15 cellular contexts compared by ENCODE assay signal in genomic region chr2:85393836-85394235, GRCh38. TPM values are rescaled to one million over a fixed set of nuclear protein-coding genes. Genes with fewer than 3 reads are reported as not detected.
DNase-seq lines count a peak whose midpoint lies in the region; ATAC-seq lines count a peak whose summit lies in the region.
"Had no signal": no experiment of that assay in that cellular context is flagged by ENCODE, and none has a peak within 500 bp of the region (broad histone marks: within the 10 kb centered on the region; RNA-seq: fewer than 3 reads in every experiment).

No MANE protein-coding gene starts in this region.

- peak overlapping the region; percentile 41 for H3K9ac ChIP-seq in adipocyte (ENCODE audit: low read length)

- H3K4me3 ChIP-seq in adipocyte (ENCODE audit: low read length): no peak overlapping the region
- H3K4me3 ChIP-seq: skin epidermis, tibial nerve had no signal

- peak overlapping the region; percentile 54 for H3K27ac Mint-ChIP-seq in activated CD4-positive, alpha-beta T cell treated with anti-CD3 and anti-CD28 coated beads, Interleukin-2, amount 10 ng/mL, durations not matched to agents 7 days and 5 days

- no peaks in the 10 kb centered on the region for H3K9me3 ChIP-seq in adipocyte (ENCODE audit: control insufficient read depth, low read length)
- H3K9me3 ChIP-seq: tibial nerve had no signal

- H3K4me1 Mint-ChIP-seq in activated CD4-positive, alpha-beta T cell treated with anti-CD3 and anti-CD28 coated beads, Interleukin-2, amount 10 ng/mL, durations not matched to agents 7 days and 5 days: peaks cover 41% of the 10 kb centered on the region

- no peaks in the 10 kb centered on the region for H3K27me3 ChIP-seq in adipocyte (replicated peaks; ENCODE audit: control insufficient read depth, insufficient read depth, low read length)
- H3K27me3 ChIP-seq: tibial nerve had no signal

- H3K27me3 Mint-ChIP-seq in activated CD4-positive, alpha-beta T cell treated with anti-CD3 and anti-CD28 coated beads, Interleukin-2, amount 10 ng/mL, durations not matched to agents 7 days and 5 days: no peaks in the 10 kb centered on the region

- H3K4me1 ChIP-seq in adipocyte (ENCODE audit: control insufficient read depth, insufficient read depth, low read length): peaks cover 49% of the 10 kb centered on the region

- H3K36me3 Mint-ChIP-seq in activated CD4-positive, alpha-beta T cell treated with anti-CD3 and anti-CD28 coated beads, Interleukin-2, amount 10 ng/mL, durations not matched to agents 7 days and 5 days (ENCODE audit: low read depth): peaks cover 54% of the 10 kb centered on the region

- no peaks in the 10 kb centered on the region for H3K9me3 Mint-ChIP-seq in activated CD4-positive, alpha-beta T cell treated with anti-CD3 and anti-CD28 coated beads, Interleukin-2, amount 10 ng/mL, durations not matched to agents 7 days and 5 days

- peaks cover 41% of the 10 kb centered on the region for H3K36me3 ChIP-seq in adipocyte (ENCODE audit: control insufficient read depth, insufficient read depth, low read length, severe bottlenecking)

- DNase-seq in activated CD4-positive, alpha-beta T cell treated with anti-CD3 and anti-CD28 coated beads, Interleukin-2, amount 10 ng/mL, durations not matched to agents 7 days and 5 days: no peak
- DNase-seq in activated CD4-positive, alpha-beta T cell treated with anti-CD3 and anti-CD28 coated beads, Interleukin-2, amount 50 U/mL, for 1 hour: no peak
- DNase-seq in adipocyte (ENCODE audit: low read depth) (no peak), left lobe of liver (ENCODE audit: low spot score) (no peak), medulla oblongata (ENCODE audit: extremely low spot score) (no peak), NCI-H2107 treated with DMSO at 0.1 percent for 48 hours (lab: John Stamatoyannopoulos, UW; ENCODE audit: unreplicated experiment) (no peak)
- DNase-seq in activated CD4-positive, alpha-beta T cell treated with anti-CD3 and anti-CD28 coated beads for 1 hour: no peak
- DNase-seq: activated CD8-positive, alpha-beta memory T cell treated with anti-CD3 and anti-CD28 coated beads, Interleukin-2, amount 50 U/mL, for 4 hours; DMS 273 treated with DMSO at 0.1 percent for 48 hours; effector memory CD4-positive, alpha-beta T cell; KBM-7 had no signal

- peak overlapping the region; percentile 83 for H3K27ac ChIP-seq in temporal lobe (ENCODE audit: low read depth, low read length)

- peak; percentile 15 for ATAC-seq in left lobe of liver
- ATAC-seq: Panc1 had no signal

- POLR2A ChIA-PET in activated CD4-positive, alpha-beta T cell treated with anti-CD3 and anti-CD28 coated beads, Interleukin-2, amount 10 ng/mL, durations not matched to agents 7 days and 5 days (lab: Charles Lee): no interaction called here

- H3K4me3 Mint-ChIP-seq in activated CD4-positive, alpha-beta T cell treated with anti-CD3 and anti-CD28 coated beads, Interleukin-2, amount 10 ng/mL, durations not matched to agents 7 days and 5 days: no peak overlapping the region

- CTCF ChIA-PET in activated CD4-positive, alpha-beta T cell treated with anti-CD3 and anti-CD28 coated beads, Interleukin-2, amount 10 ng/mL, durations not matched to agents 7 days and 5 days (lab: Charles Lee): interaction anchor here (1.3 to 1.8 kb wide), 5 partner anchors 9 to 158 kb away, joined by 3 to 5 read pairs (median 4); no protein-coding TSS in a partner anchor

RNA-seq across cellular contexts. Expression of gene CAPG, which starts 16.3 kb away (rescaled TPM):
- 100 to 1,000 TPM; 299 to 387 TPM for total RNA-seq in activated CD4-positive, alpha-beta T cell treated with anti-CD3 and anti-CD28 coated beads, Interleukin-2, amount 10 ng/mL, durations not matched to agents 7 days and 5 days
- total RNA-seq in left lobe of liver (5.0 TPM), temporal lobe (7.6 TPM)

RNA-seq across cellular contexts. Expression of gene SH2D6, which starts 24.7 kb away (rescaled TPM):
- total RNA-seq in activated CD4-positive, alpha-beta T cell treated with anti-CD3 and anti-CD28 coated beads, Interleukin-2, amount 10 ng/mL, durations not matched to agents 7 days and 5 days: under 1 TPM; 0.10 to 0.77 TPM
- total RNA-seq in left lobe of liver (3.1 TPM), temporal lobe (0.74 TPM)

RNA-seq across cellular contexts. Expression of gene ELMOD3, which starts 39.3 kb away (rescaled TPM):
- 10 to 100 TPM; 19.4 to 22.1 TPM for total RNA-seq in activated CD4-positive, alpha-beta T cell treated with anti-CD3 and anti-CD28 coated beads, Interleukin-2, amount 10 ng/mL, durations not matched to agents 7 days and 5 days
- total RNA-seq in left lobe of liver (12.7 TPM), temporal lobe (19.7 TPM)

RNA-seq across cellular contexts. Expression of gene RETSAT, which starts 39.5 kb away (rescaled TPM):
- 10 to 100 TPM; 24.7 to 24.9 TPM for total RNA-seq in activated CD4-positive, alpha-beta T cell treated with anti-CD3 and anti-CD28 coated beads, Interleukin-2, amount 10 ng/mL, durations not matched to agents 7 days and 5 days
- total RNA-seq in left lobe of liver: 113 TPM
- total RNA-seq in temporal lobe: 10.3 TPM

Comparison
In these comparisons a context has a peak if more than half of its experiments do, and no peak if none do; other contexts are left out.
1. RNA of gene CAPG, which starts 16.3 kb away (total RNA-seq): 299 to 387 TPM in activated CD4-positive, alpha-beta T cell treated with anti-CD3 and anti-CD28 coated beads, Interleukin-2, amount 10 ng/mL, durations not matched to agents 7 days and 5 days; 7.6 TPM in temporal lobe (single experiment) and 5.0 TPM in left lobe of liver (single experiment); every median in the first group is over 10 times any median in the second.